Comparison of ENCODE assay signal across 19 cellular contexts in the genomic region with DNA sequence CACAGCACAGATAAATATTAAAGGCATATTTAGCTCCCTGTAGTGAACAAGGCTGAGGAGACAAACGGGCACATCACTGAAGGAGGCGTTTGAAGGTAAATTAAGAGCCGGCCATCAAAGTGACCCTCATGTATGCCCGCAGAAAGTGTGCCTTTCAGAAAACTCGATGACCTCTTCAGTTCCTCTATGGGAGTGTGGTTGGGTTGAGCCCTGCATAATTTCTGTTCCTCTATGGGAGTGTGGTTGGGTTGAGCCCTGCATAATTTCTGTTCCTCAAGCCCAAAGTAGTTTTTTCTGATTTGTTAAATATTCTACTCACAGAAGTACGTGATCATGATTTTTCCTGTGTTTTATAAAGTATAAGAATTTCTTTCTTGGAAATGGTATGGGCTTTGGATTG.
"Had no signal": no experiment of that assay in that cellular context is flagged by ENCODE, and none has a peak within 500 bp of the region (broad histone marks: within the 10 kb centered on the region; RNA-seq: fewer than 3 reads in every experiment).

No MANE protein-coding gene starts in this region.

- H3K27ac ChIP-seq: epithelial cell of prostate, left lung, prostate gland, right atrium auricular region, transverse colon, vagina had no signal

- ATAC-seq: activated CD8-positive, alpha-beta T cell treated with anti-CD3 and anti-CD28 coated beads for 36 hours; activated T-helper 17 cell treated with anti-CD3 and anti-CD28 coated beads, Interleukin-2, amount 50 U/mL, for 72 hours; left lung had no signal

- H3K9me3 ChIP-seq: left lung, prostate gland, transverse colon, vagina had no signal

- DNase-seq: activated CD4-positive, alpha-beta T cell treated with anti-CD3 and anti-CD28 coated beads for 48 hours; activated CD4-positive, CD25-positive, alpha-beta regulatory T cell; activated CD8-positive, alpha-beta T cell treated with anti-CD3 and anti-CD28 coated beads for 36 hours; activated naive CD4-positive, alpha-beta T cell; activated naive CD8-positive, alpha-beta T cell treated with anti-CD3 and anti-CD28 coated beads for 36 hours; activated T-cell treated with anti-CD3 and anti-CD28 coated beads, Interleukin-2, amount 50 U/mL, for 1 hour; amygdala; caudate nucleus; endodermal cell; foreskin melanocyte; left lung; mammary epithelial cell; stimulated activated CD4-positive, alpha-beta T cell treated with anti-CD3 and anti-CD28 coated beads, Interleukin-2, amount 100 ng/mL, for 24 hours; transverse colon had no signal

- H3K27me3 ChIP-seq: left lung, right atrium auricular region, transverse colon, vagina had no signal

- H3K4me3 ChIP-seq: left lung, prostate gland, right atrium auricular region, transverse colon, vagina had no signal

- H3K4me1 ChIP-seq: left lung, prostate gland, right atrium auricular region, transverse colon, vagina had no signal

- H3K36me3 ChIP-seq: left lung, prostate gland, right atrium auricular region, transverse colon, vagina had no signal
